In the genomic region with DNA sequence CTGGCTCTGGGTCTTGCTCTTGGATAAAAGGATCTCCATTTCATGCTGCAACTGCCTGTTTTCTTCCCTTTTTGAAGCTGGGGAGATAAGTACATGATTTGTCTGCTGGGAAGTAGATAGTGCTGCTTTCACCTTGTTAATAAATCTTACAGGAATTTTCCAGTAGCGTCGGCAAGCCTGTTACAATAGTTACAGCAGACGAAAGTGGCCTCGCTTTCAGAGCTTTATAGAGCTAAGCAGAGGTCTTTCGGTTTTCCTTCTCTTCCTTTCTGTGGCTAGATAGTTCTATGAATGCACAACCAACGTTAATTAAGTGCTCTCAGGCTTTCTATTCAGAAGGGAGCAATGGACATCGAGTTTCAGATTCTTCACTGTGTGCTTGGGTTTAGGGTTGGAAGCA, we compare ENCODE assay signal across 12 cellular contexts.
DNase-seq lines count a peak whose midpoint lies in the region; ATAC-seq and TF ChIP-seq lines count a peak whose summit lies in the region.
"Had no signal": no experiment of that assay in that cellular context is flagged by ENCODE, and none has a peak within 500 bp of the region (broad histone marks: within the 10 kb centered on the region; RNA-seq: fewer than 3 reads in every experiment).

No MANE protein-coding gene starts in this region.

- H3K9me3 ChIP-seq in transverse colon = no peaks in the 10 kb centered on the region

- H3K4me1 ChIP-seq in transverse colon = peaks cover 0 to 27% (median 12%) of the 10 kb centered on the region in 4 donors

- peak; percentile 13 for ATAC-seq in Right ventricle myocardium superior (ENCODE audit: poor library complexity)
- no peak for ATAC-seq in left ventricle myocardium superior
- ATAC-seq in HG03103 (IDR thresholded peaks at IDR 0.05; ENCODE audit: low read depth, unreplicated experiment) = peak; percentile 55
- ATAC-seq in GM21526 (IDR thresholded peaks at IDR 0.05; ENCODE audit: low FRiP score, unreplicated experiment) = no peak
- ATAC-seq in HG03097 (IDR thresholded peaks at IDR 0.05; ENCODE audit: low FRiP score, unreplicated experiment) = no peak
- ATAC-seq: naive thymus-derived CD8-positive, alpha-beta T cell had no signal

- H3K27me3 ChIP-seq in transverse colon = no peaks in the 10 kb centered on the region

- in situ Hi-C loops in transverse colon (cut with MboI; ENCODE audit: low pct_ligation_motif_present in 1 of 4, low pct_unique_long_range_greater_than_20kb in 1 of 4, low sequenced_read_pairs in 3 of 4) = no loop called here

- TF ChIP-seq EP300 in transverse colon (IDR thresholded peaks at IDR 0.05; ENCODE audit: low read depth) = no peak

- peak overlapping the region; percentile 5 for H3K4me3 ChIP-seq in fibroblast of villous mesenchyme (ENCODE audit: low read depth, low read length)
- H3K4me3 ChIP-seq in transverse colon = no peak overlapping the region

- no peak for TF ChIP-seq POLR2A in transverse colon (IDR thresholded peaks at IDR 0.05)

- H3K36me3 ChIP-seq in transverse colon = no peaks in the 10 kb centered on the region

- peak overlapping the region; percentile 13 to 60 (median 46) for H3K27ac ChIP-seq in transverse colon
- H3K27ac ChIP-seq: WERI-Rb-1 had no signal

- DNase-seq in Right ventricle myocardium superior (no peak), left ventricle myocardium superior (no peak), fibroblast of villous mesenchyme (ENCODE audit: low read depth) (peak; percentile 60), transverse colon (no peak), 8988T (no peak)
- DNase-seq: foreskin fibroblast; naive thymus-derived CD8-positive, alpha-beta T cell; NCI-H524 treated with DMSO at 0.1 percent for 48 hours; WERI-Rb-1 had no signal

- intact Hi-C loops in Right ventricle myocardium superior (cut with DNase I) (no loop called here), left ventricle myocardium superior (cut with micrococcal nuclease) (no loop called here), transverse colon (cut with DNase I; ENCODE audit: low total_unique reads) (no loop called here)

- TF ChIP-seq CTCF in fibroblast of villous mesenchyme (IDR thresholded peaks at IDR 0.05; ENCODE audit: insufficient read depth, low read depth, low read length) = no peak
- no peak for TF ChIP-seq CTCF in transverse colon (IDR thresholded peaks at IDR 0.05)

- WGBS in transverse colon (ENCODE audit: low coverage in 1 of 2), 2 donors = 54 to 69% methylated on average over 7 of the region's 7 CpGs

Comparison
In these comparisons a context has a peak if more than half of its experiments do, and no peak if none do; other contexts are left out.
1. ATAC-seq: peak in Right ventricle myocardium superior (single experiment) and HG03103 (single experiment); none in left ventricle myocardium superior (single experiment), GM21526 (single experiment) and HG03097 (single experiment).